ENCODE assay signal across 8 cellular contexts in genomic region chr3:24683511-24684384, GRCh38.
DNase-seq lines count a peak whose midpoint lies in the region; ATAC-seq and TF ChIP-seq lines count a peak whose summit lies in the region.

No MANE protein-coding gene starts in this region.

- H3K27me3 Mint-ChIP-seq in GM23338 (ENCODE audit: insufficient read depth, low read depth, poor library complexity), result peaks cover 10% of the 10 kb centered on the region
- peaks cover 3% of the 10 kb centered on the region for H3K27me3 Mint-ChIP-seq in progenitor cell of endocrine pancreas

- H2AFZ ChIP-seq in GM23338, result no peak overlapping the region
- no peak overlapping the region for H2AFZ ChIP-seq in PC-9

- H3K79me2 ChIP-seq in GM23338 (replicated peaks; ENCODE audit: insufficient read depth), result no peaks in the 10 kb centered on the region
- H3K79me2 ChIP-seq in PC-9 (ENCODE audit: low read depth), result no peaks in the 10 kb centered on the region

- no peaks in the 10 kb centered on the region for H3K36me3 ChIP-seq in GM23338 (ENCODE audit: insufficient read depth)
- no peaks in the 10 kb centered on the region for H3K36me3 ChIP-seq in PC-9 (ENCODE audit: low read depth)
- H3K36me3 ChIP-seq in esophagus muscularis mucosa, result no peaks in the 10 kb centered on the region

- H3F3A ChIP-seq in GM23338 (replicated peaks; ENCODE audit: low read depth), result no peaks in the 10 kb centered on the region
- H3F3A ChIP-seq in PC-9 (ENCODE audit: insufficient read depth, low read depth), result peaks cover 1% of the 10 kb centered on the region; the same call in 1 of the 2 replicates

- ATAC-seq in GM23338, result peak; percentile 24; the same call in 2 of the 3 replicates
- no peak for ATAC-seq in HG03045 (IDR thresholded peaks at IDR 0.05; ENCODE audit: unreplicated experiment)
- no peak for ATAC-seq in HG02884 (IDR thresholded peaks at IDR 0.05; ENCODE audit: unreplicated experiment)

- H3K9me3 Mint-ChIP-seq in GM23338 (no peaks in the 10 kb centered on the region; the same call in 2 of the 3 replicates), progenitor cell of endocrine pancreas (ENCODE audit: low read depth) (no peaks in the 10 kb centered on the region)

- peak; percentile 71 for TF ChIP-seq CTCF in AG04450 (IDR thresholded peaks at IDR 0.05; ENCODE audit: low read depth, low read length)
- TF ChIP-seq CTCF in GM23338 (conservative IDR thresholded peaks at IDR 0.05; ENCODE audit: low read depth in 2 of 2), result peak; percentile 73 to 78
- TF ChIP-seq CTCF in PC-9 (conservative IDR thresholded peaks at IDR 0.05), result peak; percentile 85
- TF ChIP-seq CTCF in esophagus muscularis mucosa (IDR thresholded peaks at IDR 0.05), result peak; percentile 68 to 82 (median 72)
- TF ChIP-seq CTCF in progenitor cell of endocrine pancreas (IDR thresholded peaks at IDR 0.05; ENCODE audit: unreplicated experiment), result peak; percentile 74

- H3K27ac ChIP-seq in AG04450 (ENCODE audit: low read depth, low read length) (no peak overlapping the region), GM23338 (ENCODE audit: low read depth) (no peak overlapping the region), PC-9 (no peak overlapping the region), esophagus muscularis mucosa (replicated peaks in 1 of 4) (no peak overlapping the region)

- no peak overlapping the region for H3K4me3 Mint-ChIP-seq in GM23338
- H3K4me3 Mint-ChIP-seq in progenitor cell of endocrine pancreas (ENCODE audit: low read depth), result no peak overlapping the region

- CTCF ChIA-PET in AG04450 (lab: Charles Lee), result interaction anchor here (0.6 to 3.5 kb wide), 25 partner anchors 9 to 910 kb away, joined by 3 to 49 read pairs (median 5); no protein-coding TSS in a partner anchor
- CTCF ChIA-PET in PC-9 (lab: Charles Lee), result interaction anchor here (0.6 to 1.1 kb wide), 4 partner anchors 384 to 687 kb away, joined by 3 to 5 read pairs (median 4); no protein-coding TSS in a partner anchor

- H3K4me1 Mint-ChIP-seq in GM23338, result peaks cover 19% of the 10 kb centered on the region
- peaks cover 15% of the 10 kb centered on the region for H3K4me1 Mint-ChIP-seq in progenitor cell of endocrine pancreas (ENCODE audit: low read depth)

- H3K27ac Mint-ChIP-seq in GM23338 (no peak overlapping the region), progenitor cell of endocrine pancreas (no peak overlapping the region)

- H3K36me3 Mint-ChIP-seq in GM23338 (ENCODE audit: low read depth) (no peaks in the 10 kb centered on the region), progenitor cell of endocrine pancreas (ENCODE audit: insufficient read depth) (no peaks in the 10 kb centered on the region)

- no peaks in the 10 kb centered on the region for H4K20me1 ChIP-seq in GM23338 (replicated peaks; ENCODE audit: insufficient read depth)
- no peaks in the 10 kb centered on the region for H4K20me1 ChIP-seq in PC-9 (ENCODE audit: insufficient read depth)

- H3K4me3 ChIP-seq in AG04450 (ENCODE audit: low read depth, low read length) (no peak overlapping the region), GM23338 (0 out of 2 replicates have a peak overlapping the region, but pooled peaks have one; percentile 24), PC-9 (no peak overlapping the region), esophagus muscularis mucosa (peak overlapping the region in 1 of 4 donors; percentile 5)

- TF ChIP-seq POLR2A in esophagus muscularis mucosa (IDR thresholded peaks at IDR 0.05; ENCODE audit: low read depth), result no peak

- WGBS in esophagus muscularis mucosa, result 36% methylated on average over 7 of the region's 7 CpGs

- H3K9me3 ChIP-seq in AG04450 (ENCODE audit: control insufficient read depth, insufficient read depth, low read length) (no peaks in the 10 kb centered on the region), PC-9 (ENCODE audit: insufficient read depth, low read depth) (no peaks in the 10 kb centered on the region; the same call in 1 of the 2 replicates), esophagus muscularis mucosa (no peaks in the 10 kb centered on the region)

- POLR2A ChIA-PET in AG04450 (lab: Yijun Ruan, JAX), result no interaction called here
- POLR2A ChIA-PET in PC-9 (lab: Charles Lee; ENCODE audit: unreplicated experiment), result interaction anchor here (0.6 to 0.8 kb wide), 4 partner anchors 27 to 774 kb away, joined by 3 to 7 read pairs (median 4); no protein-coding TSS in a partner anchor

- intact Hi-C loops in PC-9 (cut with micrococcal nuclease; ENCODE audit: unreplicated experiment), result loop anchor here (1.0 to 10.0 kb wide), 9 partner anchors 89 to 911 kb away; partner anchors contain the start of gene THRB
- intact Hi-C loops in esophagus muscularis mucosa (cut with DNase I), result loop anchor here (5.0 to 10.0 kb wide), 3 partner anchors 421 to 681 kb away; no protein-coding TSS in a partner anchor

- H3K4me1 ChIP-seq in GM23338 (ENCODE audit: insufficient read depth), result peaks cover 16% of the 10 kb centered on the region
- peaks cover 14% of the 10 kb centered on the region for H3K4me1 ChIP-seq in PC-9 (replicated peaks; ENCODE audit: insufficient read depth)
- peaks cover 0 to 19% (median 11%) of the 10 kb centered on the region in 4 donors for H3K4me1 ChIP-seq in esophagus muscularis mucosa

- H3K4me2 ChIP-seq in GM23338, result peak overlapping the region; percentile 42
- H3K4me2 ChIP-seq in PC-9, result no peak overlapping the region

- H3K9me2 ChIP-seq in GM23338 (ENCODE audit: insufficient read depth), result no peaks in the 10 kb centered on the region
- no peaks in the 10 kb centered on the region for H3K9me2 ChIP-seq in PC-9 (ENCODE audit: insufficient read depth)

- no peak for TF ChIP-seq EP300 in esophagus muscularis mucosa (IDR thresholded peaks at IDR 0.05)

- no peaks in the 10 kb centered on the region for H3K27me3 ChIP-seq in AG04450 (ENCODE audit: control insufficient read depth, insufficient read depth, low read length)
- H3K27me3 ChIP-seq in GM23338 (ENCODE audit: insufficient read depth), result no peaks in the 10 kb centered on the region
- no peaks in the 10 kb centered on the region for H3K27me3 ChIP-seq in PC-9 (ENCODE audit: insufficient read depth, low read depth)
- H3K27me3 ChIP-seq in esophagus muscularis mucosa, result no peaks in the 10 kb centered on the region

- DNase-seq in AG04450 (ENCODE audit: low read depth, low spot score), result peak; percentile 41
- peak; percentile 72 for DNase-seq in GM23338 (ENCODE audit: low spot score)
- DNase-seq in PC-9, result peak; percentile 15 to 70
- no peak for DNase-seq in esophagus muscularis mucosa (ENCODE audit: extremely low spot score)
- no peak for DNase-seq in progenitor cell of endocrine pancreas (ENCODE audit: low spot score, unreplicated experiment)
- no peak for DNase-seq in COLO668 (lab: John Stamatoyannopoulos, UW; ENCODE audit: unreplicated experiment)

- BruUV-seq in PC-9 (replicated peaks; lab: Mats Ljungman, UMichigan), result no TSS peak

TF ChIP-seq in GM23338, 12 proteins besides CTCF, POLR2A, EP300 and RAD21 (continues in another document):
- TF ChIP-seq ZNF331 (CRISPR knock-in tag; IDR thresholded peaks at IDR 0.05; ENCODE audit: low read depth) (no peak), POLR2AphosphoS5 (IDR thresholded peaks at IDR 0.05; ENCODE audit: low read depth) (no peak), JUNB (IDR thresholded peaks at IDR 0.05; ENCODE audit: unreplicated experiment) (no peak), NANOG (IDR thresholded peaks at IDR 0.05; ENCODE audit: borderline replicate concordance) (no peak), ZNF114 (CRISPR knock-in tag; IDR thresholded peaks at IDR 0.05) (no peak), STAT1 (IDR thresholded peaks at IDR 0.05; ENCODE audit: unreplicated experiment) (no peak), REST (IDR thresholded peaks at IDR 0.05; ENCODE audit: unreplicated experiment) (no peak), EZH2phosphoT487 (IDR thresholded peaks at IDR 0.05; ENCODE audit: unreplicated experiment) (no peak)

Comparison
In these comparisons a context has a peak if more than half of its experiments do, and no peak if none do; other contexts are left out.
1. DNase-seq: peak in AG04450 (single experiment), GM23338 (single experiment) and PC-9 (2 of 2); none in esophagus muscularis mucosa (single experiment), progenitor cell of endocrine pancreas (single experiment) and COLO668 (single experiment).
2. Peak in every context shown above with its lines, with median percentiles within 50 percentile points of each other: CTCF ChIP-seq.